28 cellular contexts compared by ENCODE assay signal in the genomic region with DNA sequence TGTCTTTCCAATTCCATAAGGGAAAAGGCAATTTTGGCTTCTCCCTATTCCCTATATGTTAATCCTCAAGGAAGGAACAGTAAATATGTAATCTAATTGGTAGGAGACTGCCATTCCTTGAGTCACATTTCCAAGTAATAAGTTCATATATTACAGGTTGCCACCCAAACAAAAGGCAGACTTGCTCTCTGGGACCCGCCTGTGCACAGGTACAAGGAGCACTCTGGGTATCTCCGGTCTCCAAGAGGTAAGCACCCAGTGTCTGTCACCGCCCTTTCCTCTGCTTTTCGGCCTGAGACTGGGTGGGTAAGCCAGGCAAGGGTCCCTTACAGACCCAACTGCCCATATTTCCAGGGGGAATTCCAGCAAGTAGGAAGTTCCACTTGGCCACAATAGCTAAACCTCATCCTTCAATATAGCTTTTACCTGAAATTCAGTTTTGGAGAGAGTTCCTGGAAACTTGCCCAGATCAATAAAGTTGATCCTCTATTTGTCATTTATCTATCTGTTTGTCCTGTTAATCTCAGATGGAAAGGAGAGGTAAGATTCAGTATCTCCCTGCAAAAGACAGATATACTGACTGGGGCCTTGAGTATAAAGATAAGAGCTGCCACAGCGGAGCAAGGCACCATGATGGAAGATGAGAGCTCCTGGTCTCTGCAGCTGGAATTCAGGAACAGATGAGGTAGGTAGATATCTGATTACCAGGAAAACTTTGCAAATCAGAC.
DNase-seq lines count a peak whose midpoint lies in the region; ATAC-seq and TF ChIP-seq lines count a peak whose summit lies in the region.
"Had no signal": no experiment of that assay in that cellular context is flagged by ENCODE, and none has a peak within 500 bp of the region (broad histone marks: within the 10 kb centered on the region; RNA-seq: fewer than 3 reads in every experiment).

No MANE protein-coding gene starts in this region.

- H3K27ac ChIP-seq in CD4-positive, alpha-beta T cell (ENCODE audit: low read depth, low read length): no peak overlapping the region
- H3K27ac ChIP-seq in H9 (ENCODE audit: insufficient read length, low read depth, low read length) (no peak overlapping the region), tibial nerve (no peak overlapping the region), psoas muscle (no peak overlapping the region)
- H3K27ac ChIP-seq: BLaER1, breast epithelium, pancreas, thoracic aorta, uterus had no signal

- no peaks in the 10 kb centered on the region for H3K79me2 ChIP-seq in H9 (ENCODE audit: insufficient read depth, low read length)

- H4K20me1 ChIP-seq in H9 (ENCODE audit: control insufficient read depth, insufficient read depth, insufficient read length): no peaks in the 10 kb centered on the region
- H4K20me1 ChIP-seq: BLaER1 had no signal

- H3K4me3 Mint-ChIP-seq in CD4-positive, alpha-beta T cell: peak overlapping the region; percentile 34
- no peak overlapping the region for H3K4me3 Mint-ChIP-seq in H9
- H3K4me3 Mint-ChIP-seq in central memory CD8-positive, alpha-beta T cell: peak overlapping the region; percentile 39
- H3K4me3 Mint-ChIP-seq in naive thymus-derived CD8-positive, alpha-beta T cell: peak overlapping the region in 2 of 10 donors; percentile 57 to 67
- H3K4me3 Mint-ChIP-seq: activated naive CD4-positive, alpha-beta T cell treated with anti-CD3 and anti-CD28 coated beads, Interleukin-2, amount 50 U/mL, for 24 hours; neural crest cell; stimulated activated naive CD8-positive, alpha-beta T cell treated with anti-CD3 and anti-CD28 coated beads, Interleukin-15, Interleukin-2, amounts not matched to agents 100 ng/mL and 50 ng/mL, for 24 hours had no signal

- no peak overlapping the region for H3K4me2 ChIP-seq in H9 (ENCODE audit: insufficient read depth, insufficient read length, low read length)
- H3K4me2 ChIP-seq: BLaER1 had no signal

- H2BK12ac ChIP-seq in H9 (ENCODE audit: insufficient read length, low read depth, low read length): no peak overlapping the region

- no peak for DNase-seq in CD4-positive, alpha-beta T cell
- no peak for DNase-seq in H9
- no peak for DNase-seq in central memory CD8-positive, alpha-beta T cell (ENCODE audit: low spot score in 2 of 2)
- DNase-seq in naive thymus-derived CD8-positive, alpha-beta T cell: no peak
- no peak for DNase-seq in A172 (ENCODE audit: low spot score)
- no peak for DNase-seq in tibial nerve (ENCODE audit: low spot score in 2 of 2)
- DNase-seq in psoas muscle: no peak
- DNase-seq: activated CD4-positive, alpha-beta T cell treated with anti-CD3 and anti-CD28 coated beads, Interleukin-2, amount 50 U/mL, for 1 hour; activated CD4-positive, CD25-positive, alpha-beta regulatory T cell; activated CD8-positive, alpha-beta memory T cell treated with anti-CD3 and anti-CD28 coated beads, Interleukin-2, amount 50 U/mL, for 48 hours; anterior cingulate cortex; mammary epithelial cell; NCI-H1048; NCI-H2107; NCI-H446 treated with DMSO at 0.1 percent for 48 hours; NCI-H82; pancreas; retina; SIG-M5; uterus had no signal

- no peaks in the 10 kb centered on the region for H3K9me3 Mint-ChIP-seq in CD4-positive, alpha-beta T cell
- H3K9me3 Mint-ChIP-seq in H9: peaks cover 3% of the 10 kb centered on the region in 2 experiments; a peak in 1 of 5 replicates
- H3K9me3 Mint-ChIP-seq in central memory CD8-positive, alpha-beta T cell: no peaks in the 10 kb centered on the region
- no peaks in the 10 kb centered on the region for H3K9me3 Mint-ChIP-seq in naive thymus-derived CD8-positive, alpha-beta T cell
- H3K9me3 Mint-ChIP-seq: activated naive CD4-positive, alpha-beta T cell treated with anti-CD3 and anti-CD28 coated beads, Interleukin-2, amount 50 U/mL, for 24 hours; activated T-helper 2 cell treated with anti-CD3 and anti-CD28 coated beads, Interferon-gamma antibody, Interleukin-2, Interleukin-4, amounts not matched to agents 10 μg/mL and 5 μg/mL and 100 μg/mL, durations not matched to agents 14 hours and 24 hours and 36 hours; IgD-negative memory B cell; neural crest cell; stimulated activated naive CD8-positive, alpha-beta T cell treated with anti-CD3 and anti-CD28 coated beads, Interleukin-15, Interleukin-2, amounts not matched to agents 100 ng/mL and 50 ng/mL, for 24 hours had no signal

- H3K4me1 Mint-ChIP-seq in CD4-positive, alpha-beta T cell (ENCODE audit: low read depth): peaks cover 23% of the 10 kb centered on the region
- H3K4me1 Mint-ChIP-seq in H9: peaks cover 33 to 37% of the 10 kb centered on the region in 2 experiments
- peaks cover 32% of the 10 kb centered on the region for H3K4me1 Mint-ChIP-seq in central memory CD8-positive, alpha-beta T cell
- H3K4me1 Mint-ChIP-seq in naive thymus-derived CD8-positive, alpha-beta T cell: peaks cover 8 to 26% (median 19%) of the 10 kb centered on the region in 4 donors

- CTCF ChIA-PET in CD4-positive, alpha-beta T cell (lab: Charles Lee): interaction anchor here (0.6 to 1.1 kb wide), 2 partner anchors 19 to 245 kb away, joined by 3 to 6 read pairs; no protein-coding TSS in a partner anchor

- no peaks in the 10 kb centered on the region for H3K79me1 ChIP-seq in H9 (ENCODE audit: insufficient read depth, low read depth, low read length, poor library complexity, severe bottlenecking)

- no peak overlapping the region for H3K14ac ChIP-seq in H9 (ENCODE audit: insufficient read depth, low read length)

- H2BK15ac ChIP-seq in H9 (ENCODE audit: low read depth, low read length): no peak overlapping the region

- TF ChIP-seq EP300 in tibial nerve (IDR thresholded peaks at IDR 0.05): no peak

- H3K56ac ChIP-seq in H9 (ENCODE audit: insufficient read length, low read depth, low read length): no peak overlapping the region

- H3K27ac Mint-ChIP-seq in CD4-positive, alpha-beta T cell: peak overlapping the region; percentile 61
- H3K27ac Mint-ChIP-seq in H9: peak overlapping the region in 1 of 3 experiments; percentile 9; a peak in 2 of 7 replicates
- H3K27ac Mint-ChIP-seq in central memory CD8-positive, alpha-beta T cell (ENCODE audit: low read depth): peak overlapping the region; percentile 73
- H3K27ac Mint-ChIP-seq in naive thymus-derived CD8-positive, alpha-beta T cell: peak overlapping the region in 6 of 10 donors; percentile 16 to 80 (median 45)
- H3K27ac Mint-ChIP-seq: activated naive CD4-positive, alpha-beta T cell treated with anti-CD3 and anti-CD28 coated beads, Interleukin-2, amount 50 U/mL, for 24 hours; stimulated activated naive CD8-positive, alpha-beta T cell treated with anti-CD3 and anti-CD28 coated beads, Interleukin-15, Interleukin-2, amounts not matched to agents 100 ng/mL and 50 ng/mL, for 24 hours had no signal

- TF ChIP-seq POLR2A in tibial nerve (IDR thresholded peaks at IDR 0.05): no peak

- no peaks in the 10 kb centered on the region for H3K27me3 ChIP-seq in CD4-positive, alpha-beta T cell (ENCODE audit: control insufficient read depth, insufficient read depth, low read length)
- no peaks in the 10 kb centered on the region for H3K27me3 ChIP-seq in H9 (ENCODE audit: insufficient read depth, low read length)
- H3K27me3 ChIP-seq in tibial nerve: no peaks in the 10 kb centered on the region
- H3K27me3 ChIP-seq in psoas muscle (ENCODE audit: insufficient read depth in 3 of 3, low read length in 2 of 3): no peaks in the 10 kb centered on the region
- H3K27me3 ChIP-seq: BLaER1, breast epithelium, pancreas, uterus had no signal

- no peak overlapping the region for H3K4ac ChIP-seq in H9 (ENCODE audit: low read depth, low read length)

- no peak for ATAC-seq in CD4-positive, alpha-beta T cell (ENCODE audit: poor library complexity)
- ATAC-seq in central memory CD8-positive, alpha-beta T cell (replicated peaks; ENCODE audit: extremely low read depth, poor library complexity, severe bottlenecking): no peak
- no peak for ATAC-seq in naive thymus-derived CD8-positive, alpha-beta T cell
- no peak for ATAC-seq in psoas muscle
- ATAC-seq: pancreas had no signal

- no peaks in the 10 kb centered on the region for H3K27me3 Mint-ChIP-seq in CD4-positive, alpha-beta T cell
- H3K27me3 Mint-ChIP-seq in H9 (ENCODE audit: low read depth): no peaks in the 10 kb centered on the region
- no peaks in the 10 kb centered on the region for H3K27me3 Mint-ChIP-seq in central memory CD8-positive, alpha-beta T cell
- no peaks in the 10 kb centered on the region for H3K27me3 Mint-ChIP-seq in naive thymus-derived CD8-positive, alpha-beta T cell
- H3K27me3 Mint-ChIP-seq: activated naive CD4-positive, alpha-beta T cell treated with anti-CD3 and anti-CD28 coated beads, Interleukin-2, amount 50 U/mL, for 24 hours; IgD-negative memory B cell; stimulated activated naive CD8-positive, alpha-beta T cell treated with anti-CD3 and anti-CD28 coated beads, Interleukin-15, Interleukin-2, amounts not matched to agents 100 ng/mL and 50 ng/mL, for 24 hours had no signal

- no peak overlapping the region for H2AK5ac ChIP-seq in H9 (ENCODE audit: insufficient read length, low read length)

- intact Hi-C loops in CD4-positive, alpha-beta T cell (cut with DNase I, micrococcal nuclease): loop anchor here in 1 of 2 experiments (10.0 kb wide), 1 partner anchor 131 kb away; no protein-coding TSS in a partner anchor
- intact Hi-C loops in psoas muscle (cut with DNase I): loop anchor here (2.0 to 10.0 kb wide), 3 partner anchors 267 to 721 kb away; no protein-coding TSS in a partner anchor

- no peaks in the 10 kb centered on the region for H3K36me3 ChIP-seq in tibial nerve
- H3K36me3 ChIP-seq in psoas muscle (ENCODE audit: insufficient read depth in 1 of 2, low read depth in 1 of 2): no peaks in the 10 kb centered on the region
- H3K36me3 ChIP-seq: breast epithelium, pancreas, thoracic aorta, uterus had no signal

- H4K91ac ChIP-seq in H9 (ENCODE audit: insufficient read length, low read depth, low read length): no peak overlapping the region

- no CpG with 5 or more reads among the region's 5 CpGs for WGBS in H9 (ENCODE audit: extremely low coverage, insufficient read length, low lambda C conversion rate)
- WGBS in tibial nerve, 2 donors: 93 to 99% methylated on average over 3 to 5 of the region's 5 CpGs
- WGBS in psoas muscle, 3 donors: 96 to 98% (median 97%) methylated on average over 5 of the region's 5 CpGs

- H4K8ac ChIP-seq in H9 (replicated peaks; ENCODE audit: insufficient read length, low read depth, low read length): no peak overlapping the region

- no peaks in the 10 kb centered on the region for H3K9me3 ChIP-seq in CD4-positive, alpha-beta T cell (ENCODE audit: control insufficient read depth, low read length)
- no peaks in the 10 kb centered on the region for H3K9me3 ChIP-seq in H9 (ENCODE audit: control insufficient read depth, low read depth, low read length)
- no peaks in the 10 kb centered on the region for H3K9me3 ChIP-seq in tibial nerve
- H3K9me3 ChIP-seq in psoas muscle: no peaks in the 10 kb centered on the region
- H3K9me3 ChIP-seq: BLaER1, breast epithelium, pancreas, thoracic aorta, uterus had no signal

- H3K4me1 ChIP-seq in H9 (ENCODE audit: insufficient read depth, low read length) (peaks cover 5% of the 10 kb centered on the region; the same call in 1 of the 2 replicates), tibial nerve (peaks cover 0 to 3% (median 0%) of the 10 kb centered on the region in 4 donors), psoas muscle (no peaks in the 10 kb centered on the region)
- H3K4me1 ChIP-seq: BLaER1, breast epithelium, pancreas, uterus had no signal

- H3K18ac ChIP-seq in H9 (ENCODE audit: insufficient read length, low read depth, low read length): no peak overlapping the region

- H3K23me2 ChIP-seq in H9 (ENCODE audit: insufficient read length, low read depth, low read length, poor library complexity, severe bottlenecking): no peaks in the 10 kb centered on the region

- H2BK20ac ChIP-seq in H9 (ENCODE audit: low read depth, low read length, poor library complexity, severe bottlenecking): no peak overlapping the region

- H3T11ph ChIP-seq in H9 (ENCODE audit: low read length): peak overlapping the region; percentile 29

- no peak overlapping the region for H3K9ac ChIP-seq in H9 (ENCODE audit: extremely low read depth, insufficient read length, low read length)
- H3K9ac ChIP-seq: BLaER1 had no signal

- no peak for TF ChIP-seq CTCF in CD4-positive, alpha-beta T cell (IDR thresholded peaks at IDR 0.05)
- TF ChIP-seq CTCF in H9 (conservative IDR thresholded peaks at IDR 0.05) (no peak), tibial nerve (IDR thresholded peaks at IDR 0.05) (no peak), psoas muscle (IDR thresholded peaks at IDR 0.05) (no peak)

- no peak overlapping the region for H2AFZ ChIP-seq in H9 (ENCODE audit: low read length)

- H3K4me3 ChIP-seq in tibial nerve (no peak overlapping the region), psoas muscle (no peak overlapping the region)
- H3K4me3 ChIP-seq: BLaER1, breast epithelium, pancreas, thoracic aorta, uterus had no signal

- no peak overlapping the region for H4K5ac ChIP-seq in H9 (ENCODE audit: insufficient read length, low read depth, low read length)

- peaks cover 10% of the 10 kb centered on the region for H3K36me3 Mint-ChIP-seq in CD4-positive, alpha-beta T cell (ENCODE audit: low read depth)
- peaks cover 7 to 25% (median 13%) of the 10 kb centered on the region in 3 experiments for H3K36me3 Mint-ChIP-seq in H9 (ENCODE audit: insufficient read depth in 1 of 3, low read depth in 3 of 3)
- peaks cover 7% of the 10 kb centered on the region for H3K36me3 Mint-ChIP-seq in central memory CD8-positive, alpha-beta T cell (ENCODE audit: insufficient read depth)
- peaks cover 0 to 3% (median 3%) of the 10 kb centered on the region in 3 donors for H3K36me3 Mint-ChIP-seq in naive thymus-derived CD8-positive, alpha-beta T cell
- H3K36me3 Mint-ChIP-seq: activated naive CD4-positive, alpha-beta T cell treated with anti-CD3 and anti-CD28 coated beads, Interleukin-2, amount 50 U/mL, for 24 hours had no signal

- H2BK5ac ChIP-seq in H9 (ENCODE audit: insufficient read length, low read length): no peak overlapping the region

- no peak overlapping the region for H2BK120ac ChIP-seq in H9 (ENCODE audit: low read depth, low read length, poor library complexity, severe bottlenecking)

- POLR2A ChIA-PET in CD4-positive, alpha-beta T cell (lab: Charles Lee): interaction anchor here (1.0 to 1.7 kb wide), 3 partner anchors 234 to 267 kb away, joined by 3 to 9 read pairs (median 5); a partner anchor contains a TSS
- POLR2A ChIA-PET in naive thymus-derived CD8-positive, alpha-beta T cell (lab: Charles Lee): no interaction called here

- H3K23ac ChIP-seq in H9 (ENCODE audit: insufficient read length, low read depth, low read length): no peak overlapping the region

Comparison
In these comparisons a context has a peak if more than half of its experiments do, and no peak if none do; other contexts are left out.
1. H3K4me3 Mint-ChIP-seq: peak in CD4-positive, alpha-beta T cell (single experiment) and central memory CD8-positive, alpha-beta T cell (single experiment); none in H9 (0 of 2).